Comparison of ENCODE assay signal across 19 cellular contexts in the genomic region with DNA sequence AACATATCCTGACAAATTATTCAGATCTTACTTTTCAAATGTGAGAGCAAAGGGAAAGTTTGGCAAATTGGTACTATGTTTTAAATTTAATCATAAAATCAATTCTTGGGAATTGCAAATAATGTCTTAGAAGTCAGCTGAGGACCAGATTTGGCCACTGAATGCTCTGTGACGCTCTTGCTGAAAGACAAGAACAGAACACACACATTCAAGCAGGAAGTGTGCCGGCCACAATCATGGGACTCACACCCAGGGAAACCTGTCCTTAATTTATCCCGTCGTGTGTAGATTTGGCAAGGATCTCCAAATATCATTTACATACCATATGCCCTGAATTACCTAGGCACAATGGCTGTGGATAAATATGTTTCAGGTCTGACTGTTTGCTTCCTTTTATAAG.
A peak's percentile ranks its signal among the peaks of the same experiment; 100 is the strongest.
DNase-seq lines count a peak whose midpoint lies in the region; ATAC-seq and TF ChIP-seq lines count a peak whose summit lies in the region.
"Had no signal": no experiment of that assay in that cellular context is flagged by ENCODE, and none has a peak within 500 bp of the region (broad histone marks: within the 10 kb centered on the region; RNA-seq: fewer than 3 reads in every experiment).

No MANE protein-coding gene starts in this region.

- TF ChIP-seq CTCF in brain (conservative IDR thresholded peaks at IDR 0.05) = no peak
- TF ChIP-seq CTCF in thyroid gland (IDR thresholded peaks at IDR 0.05) = no peak

- ATAC-seq in right cardiac atrium (peak in 1 of 2 donors; percentile 41), HG03025 (IDR thresholded peaks at IDR 0.05; ENCODE audit: low FRiP score, unreplicated experiment) (no peak)

- WGBS in right cardiac atrium = 14% methylated on average over 4 of the region's 4 CpGs
- WGBS in thyroid gland, 2 donors = 77 to 78% methylated on average over 4 of the region's 4 CpGs

- H3K9me3 Mint-ChIP-seq in brain = no peaks in the 10 kb centered on the region

- peaks cover 4% of the 10 kb centered on the region for H3K4me1 ChIP-seq in right cardiac atrium (ENCODE audit: control insufficient read depth, insufficient read depth, low read length)
- no peaks in the 10 kb centered on the region for H3K4me1 ChIP-seq in thyroid gland
- H3K4me1 ChIP-seq: uterus had no signal

- H3K4me3 Mint-ChIP-seq in brain = peak overlapping the region in 2 of 5 experiments; percentile 63 to 73

- peak overlapping the region in 4 of 5 experiments; percentile 78 to 95 (median 91) for H3K27ac Mint-ChIP-seq in brain

- H3K27me3 ChIP-seq in right cardiac atrium (ENCODE audit: control insufficient read depth, insufficient read depth) (no peaks in the 10 kb centered on the region), thyroid gland (no peaks in the 10 kb centered on the region)
- H3K27me3 ChIP-seq: ascending aorta, uterus had no signal

- no peaks in the 10 kb centered on the region for H3K27me3 Mint-ChIP-seq in brain

- no peaks in the 10 kb centered on the region for H3K36me3 Mint-ChIP-seq in brain

- H3K27ac ChIP-seq in right cardiac atrium (ENCODE audit: low read length) (no peak overlapping the region), thyroid gland (peak overlapping the region in 1 of 3 donors; percentile 18)
- H3K27ac ChIP-seq: ascending aorta had no signal

- H3K9me3 ChIP-seq in right cardiac atrium (ENCODE audit: control insufficient read depth, low read length) (no peaks in the 10 kb centered on the region), thyroid gland (no peaks in the 10 kb centered on the region)
- H3K9me3 ChIP-seq: ascending aorta, uterus had no signal

- H3K4me1 Mint-ChIP-seq in brain = peaks cover 83% of the 10 kb centered on the region

- intact Hi-C loops in right cardiac atrium (cut with DNase I) (no loop called here), thyroid gland (cut with DNase I) (no loop called here)

- no peak for TF ChIP-seq POLR2A in thyroid gland (IDR thresholded peaks at IDR 0.05)

- H3K4me3 ChIP-seq in right cardiac atrium (ENCODE audit: low read length) (peak overlapping the region; percentile 26), thyroid gland (replicated peaks in 1 of 3) (no peak overlapping the region)
- H3K4me3 ChIP-seq: ascending aorta, skin epidermis, uterus had no signal

- DNase-seq in NCI-H524 (lab: John Stamatoyannopoulos, UW) (peak; percentile 31 to 62), NCI-H524 treated with DMSO at 0.1 percent for 48 hours (lab: John Stamatoyannopoulos, UW) (no peak), right cardiac atrium (peak; percentile 43 to 81 (median 54)), thyroid gland (peak; percentile 15 to 16), SK-N-DZ (ENCODE audit: low spot score) (no peak), KG1 (lab: John Stamatoyannopoulos, UW) (no peak)
- DNase-seq: activated CD4-positive, alpha-beta T cell treated with anti-CD3 and anti-CD28 coated beads for 1 hour; activated gamma-delta T cell treated with Interleukin-2 at 50 U/mL for 16 hours; erythroblast; GF-D8; HCEC 1CT; MV-4-11; NCI-H510A; RPMI8226; uterus had no signal

- H3K36me3 ChIP-seq in thyroid gland = no peaks in the 10 kb centered on the region
- H3K36me3 ChIP-seq: ascending aorta, uterus had no signal

Comparison
In these comparisons a context has a peak if more than half of its experiments do, and no peak if none do; other contexts are left out.
1. DNase-seq: peak in NCI-H524 (2 of 2), right cardiac atrium (3 of 3) and thyroid gland (2 of 2); none in NCI-H524 treated with DMSO at 0.1 percent for 48 hours (single experiment), SK-N-DZ (single experiment) and KG1 (single experiment).